20 cellular contexts compared by ENCODE assay signal in genomic region chr3:43915546-43915945, GRCh38.
DNase-seq lines count a peak whose midpoint lies in the region; ATAC-seq and TF ChIP-seq lines count a peak whose summit lies in the region.
"Had no signal": no experiment of that assay in that cellular context is flagged by ENCODE, and none has a peak within 500 bp of the region (broad histone marks: within the 10 kb centered on the region; RNA-seq: fewer than 3 reads in every experiment).

No MANE protein-coding gene starts in this region.

- H3K36me3 ChIP-seq in DOHH2 (ENCODE audit: control insufficient read depth, low read length) (no peaks in the 10 kb centered on the region), HEK293 (ENCODE audit: control insufficient read depth in 2 of 2, insufficient read depth in 1 of 2, low read length in 2 of 2) (no peaks in the 10 kb centered on the region), mesenchymal stem cell (ENCODE audit: control insufficient read depth in 1 of 2, insufficient read depth in 2 of 2, low read depth in 1 of 2, low read length in 2 of 2) (no peaks in the 10 kb centered on the region), spleen (no peaks in the 10 kb centered on the region)
- H3K36me3 ChIP-seq: BE2C; BLaER1 treated with 17β-estradiol and CSF1 and Interleukin-3, amounts not matched to agents 10 nM and 100 nM had no signal

- H3K23ac ChIP-seq in mesenchymal stem cell (ENCODE audit: low read length in 2 of 2), result no peak overlapping the region

- H4K20me1 ChIP-seq in DOHH2 (ENCODE audit: control insufficient read depth, insufficient read depth, low read depth, low read length), result no peaks in the 10 kb centered on the region
- H4K20me1 ChIP-seq: BLaER1 treated with 17β-estradiol and CSF1 and Interleukin-3, amounts not matched to agents 10 nM and 100 nM had no signal

- no peak overlapping the region for H2AK5ac ChIP-seq in mesenchymal stem cell (ENCODE audit: low read length, severe bottlenecking)

- peak overlapping the region; percentile 56 for H3K9ac ChIP-seq in mesenchymal stem cell (ENCODE audit: low read length)
- H3K9ac ChIP-seq: BLaER1 treated with 17β-estradiol and CSF1 and Interleukin-3, amounts not matched to agents 10 nM and 100 nM had no signal

- no peak overlapping the region for H2BK120ac ChIP-seq in mesenchymal stem cell (ENCODE audit: low read depth, low read length)

- H3K4me2 ChIP-seq in DOHH2 (ENCODE audit: low read length) (peak overlapping the region; percentile 19; the same call in 1 of the 2 replicates), mesenchymal stem cell (ENCODE audit: low read length, poor library complexity, severe bottlenecking) (no peak overlapping the region)
- H3K4me2 ChIP-seq: A549; BLaER1 treated with 17β-estradiol and CSF1 and Interleukin-3, amounts not matched to agents 10 nM and 100 nM had no signal

- no peak overlapping the region for H2AFZ ChIP-seq in mesenchymal stem cell (ENCODE audit: low read depth, low read length)

- H3K4me1 ChIP-seq in DOHH2 (ENCODE audit: control insufficient read depth, low read length), result peaks cover 66% of the 10 kb centered on the region
- no peaks in the 10 kb centered on the region for H3K4me1 ChIP-seq in HEK293 (ENCODE audit: control insufficient read depth, insufficient read depth, low read length)
- H3K4me1 ChIP-seq in mesenchymal stem cell (ENCODE audit: control insufficient read depth, insufficient read depth, low read depth, low read length), result no peaks in the 10 kb centered on the region
- H3K4me1 ChIP-seq in spleen, result no peaks in the 10 kb centered on the region
- H3K4me1 ChIP-seq: A549, BE2C had no signal

- H4K8ac ChIP-seq in mesenchymal stem cell (ENCODE audit: low read length), result no peak overlapping the region

- TF ChIP-seq CTCF in DOHH2 (IDR thresholded peaks at IDR 0.05; ENCODE audit: low read depth, low read length, poor library complexity, severe bottlenecking) (no peak), HEK293 (tag by site-specific recombination; IDR thresholded peaks at IDR 0.05) (no peak), fibroblast of mammary gland (conservative IDR thresholded peaks at IDR 0.05; ENCODE audit: control insufficient read depth, insufficient read depth, low read depth, low read length) (no peak), spleen (IDR thresholded peaks at IDR 0.05 in 8 of 11, conservative IDR thresholded peaks at IDR 0.05 in 3 of 11) (no peak)

- peak; percentile 40 for DNase-seq in fibroblast of mammary gland (ENCODE audit: low read depth)
- no peak for DNase-seq in mesenchymal stem cell
- no peak for DNase-seq in spleen
- DNase-seq: 8988T; ACHN; AML-193; BE2C; CD4-positive, alpha-beta T cell; CD8-positive, alpha-beta memory T cell; DMS 273 treated with DMSO at 0.1 percent for 48 hours; DMS79; GF-D8; H7; HCEC 1CT had no signal

- POLR2A ChIA-PET in HEK293 (lab: Yijun Ruan, JAX), result no interaction called here

- 0 out of 2 replicates have a peak, but pooled peaks cover 4% of the 10 kb centered on the region for H3F3A ChIP-seq in DOHH2 (ENCODE audit: control insufficient read depth, insufficient read depth)

- intact Hi-C loops in spleen (cut with DNase I; ENCODE audit: low total_unique reads), result no loop called here

- TF ChIP-seq POLR2A in spleen (IDR thresholded peaks at IDR 0.05), result no peak

- 97% methylated on average over 1 of the region's 1 CpG for WGBS in mesenchymal stem cell
- 81 to 91% (median 88%) methylated on average over 1 of the region's 1 CpG for WGBS in spleen, 5 donors

- ATAC-seq in GM21737 (IDR thresholded peaks at IDR 0.05; ENCODE audit: unreplicated experiment), result no peak
- ATAC-seq in GM19455 (IDR thresholded peaks at IDR 0.05; ENCODE audit: unreplicated experiment), result no peak
- ATAC-seq: A549 had no signal

- no peak overlapping the region for H2BK12ac ChIP-seq in mesenchymal stem cell (ENCODE audit: low read length in 2 of 2)

- H3K4me3 ChIP-seq in DOHH2 (ENCODE audit: low read length) (no peak overlapping the region), HEK293 (ENCODE audit: low read depth, low read length) (no peak overlapping the region), fibroblast of mammary gland (ENCODE audit: control insufficient read depth, low read depth, low read length) (no peak overlapping the region), mesenchymal stem cell (ENCODE audit: insufficient read depth in 1 of 2, low read depth in 1 of 2, low read length in 2 of 2) (no peak overlapping the region), spleen (no peak overlapping the region)
- H3K4me3 ChIP-seq: A549; BLaER1 treated with 17β-estradiol and CSF1 and Interleukin-3, amounts not matched to agents 10 nM and 100 nM had no signal

- H3K9me2 ChIP-seq in DOHH2 (replicated peaks; ENCODE audit: control insufficient read depth, low read length), result no peaks in the 10 kb centered on the region

- no peak overlapping the region for H3K4ac ChIP-seq in mesenchymal stem cell (ENCODE audit: low read depth in 1 of 2, low read length in 2 of 2)

- no peak overlapping the region for H2BK15ac ChIP-seq in mesenchymal stem cell (ENCODE audit: low read depth, poor library complexity, severe bottlenecking)

- no peaks in the 10 kb centered on the region for H3K79me1 ChIP-seq in mesenchymal stem cell (replicated peaks; ENCODE audit: low read length, poor library complexity, severe bottlenecking)

- H3K27ac ChIP-seq in DOHH2 (ENCODE audit: low read depth, low read length) (no peak overlapping the region), HEK293 (ENCODE audit: extremely low read depth, low read depth, low read length) (no peak overlapping the region), mesenchymal stem cell (ENCODE audit: low read length, poor library complexity, severe bottlenecking) (no peak overlapping the region), spleen (no peak overlapping the region)
- H3K27ac ChIP-seq: A549; BLaER1 treated with 17β-estradiol and CSF1 and Interleukin-3, amounts not matched to agents 10 nM and 100 nM had no signal

- H4K91ac ChIP-seq in mesenchymal stem cell (ENCODE audit: low read length), result no peak overlapping the region

- no peaks in the 10 kb centered on the region for H3K27me3 ChIP-seq in DOHH2 (ENCODE audit: control insufficient read depth, low read length)
- H3K27me3 ChIP-seq in mesenchymal stem cell (ENCODE audit: control insufficient read depth in 1 of 2, insufficient read depth in 1 of 2, low read length in 2 of 2), result no peaks in the 10 kb centered on the region
- peaks cover 0 to 12% (median 0%) of the 10 kb centered on the region in 7 donors for H3K27me3 ChIP-seq in spleen (replicated peaks in 1 of 7)
- H3K27me3 ChIP-seq: BE2C; BLaER1 treated with 17β-estradiol and CSF1 and Interleukin-3, amounts not matched to agents 10 nM and 100 nM had no signal

- H3K79me2 ChIP-seq in DOHH2 (ENCODE audit: control insufficient read depth, low read length), result no peaks in the 10 kb centered on the region

- H3K9me3 ChIP-seq in DOHH2 (ENCODE audit: control insufficient read depth, insufficient read depth, low read length) (no peaks in the 10 kb centered on the region), HEK293 (ENCODE audit: control insufficient read depth, insufficient read depth, low read depth, low read length) (no peaks in the 10 kb centered on the region), mesenchymal stem cell (ENCODE audit: control insufficient read depth, low read length) (peaks cover 9% of the 10 kb centered on the region), spleen (peaks cover 0 to 12% (median 7%) of the 10 kb centered on the region in 8 donors)
- H3K9me3 ChIP-seq: BE2C had no signal

- H2BK5ac ChIP-seq in mesenchymal stem cell (ENCODE audit: low read depth, low read length, poor library complexity, severe bottlenecking), result no peak overlapping the region

- no peak overlapping the region for H3K14ac ChIP-seq in mesenchymal stem cell (ENCODE audit: low read length in 2 of 2)

- CTCF ChIA-PET in HEK293 (lab: Yijun Ruan, JAX), result no interaction called here

- H3K18ac ChIP-seq in mesenchymal stem cell (ENCODE audit: low read depth in 1 of 2, low read length in 2 of 2), result no peak overlapping the region

TF ChIP-seq in HEK293, 187 proteins besides CTCF, POLR2A, EP300 and RAD21:
- no peak for TF ChIP-seq ZNF624 (tag by site-specific recombination; IDR thresholded peaks at IDR 0.05)
- TF ChIP-seq ZNF677 (tag by site-specific recombination; IDR thresholded peaks at IDR 0.05), result no peak
- TF ChIP-seq ZFP37 (tag by site-specific recombination; IDR thresholded peaks at IDR 0.05), result no peak
- TF ChIP-seq, protein P1, sequence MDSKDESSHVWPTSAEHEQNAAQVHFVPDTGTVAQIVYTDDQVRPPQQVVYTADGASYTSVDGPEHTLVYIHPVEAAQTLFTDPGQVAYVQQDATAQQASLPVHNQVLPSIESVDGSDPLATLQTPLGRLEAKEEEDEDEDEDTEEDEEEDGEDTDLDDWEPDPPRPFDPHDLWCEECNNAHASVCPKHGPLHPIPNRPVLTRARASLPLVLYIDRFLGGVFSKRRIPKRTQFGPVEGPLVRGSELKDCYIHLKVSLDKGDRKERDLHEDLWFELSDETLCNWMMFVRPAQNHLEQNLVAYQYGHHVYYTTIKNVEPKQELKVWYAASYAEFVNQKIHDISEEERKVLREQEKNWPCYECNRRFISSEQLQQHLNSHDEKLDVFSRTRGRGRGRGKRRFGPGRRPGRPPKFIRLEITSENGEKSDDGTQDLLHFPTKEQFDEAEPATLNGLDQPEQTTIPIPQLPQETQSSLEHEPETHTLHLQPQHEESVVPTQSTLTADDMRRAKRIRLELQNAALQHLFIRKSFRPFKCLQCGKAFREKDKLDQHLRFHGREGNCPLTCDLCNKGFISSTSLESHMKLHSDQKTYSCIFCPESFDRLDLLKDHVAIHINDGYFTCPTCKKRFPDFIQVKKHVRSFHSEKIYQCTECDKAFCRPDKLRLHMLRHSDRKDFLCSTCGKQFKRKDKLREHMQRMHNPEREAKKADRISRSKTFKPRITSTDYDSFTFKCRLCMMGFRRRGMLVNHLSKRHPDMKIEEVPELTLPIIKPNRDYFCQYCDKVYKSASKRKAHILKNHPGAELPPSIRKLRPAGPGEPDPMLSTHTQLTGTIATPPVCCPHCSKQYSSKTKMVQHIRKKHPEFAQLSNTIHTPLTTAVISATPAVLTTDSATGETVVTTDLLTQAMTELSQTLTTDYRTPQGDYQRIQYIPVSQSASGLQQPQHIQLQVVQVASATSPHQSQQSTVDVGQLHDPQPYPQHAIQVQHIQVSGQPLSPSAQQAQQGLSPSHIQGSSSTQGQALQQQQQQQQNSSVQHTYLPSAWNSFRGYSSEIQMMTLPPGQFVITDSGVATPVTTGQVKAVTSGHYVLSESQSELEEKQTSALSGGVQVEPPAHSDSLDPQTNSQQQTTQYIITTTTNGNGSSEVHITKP (tag by site-specific recombination; IDR thresholded peaks at IDR 0.05), result peak; percentile 80
